Comparison of ENCODE assay signal across 8 cellular contexts in genomic region chr3:33113772-33114621, GRCh38. TPM values are rescaled to one million over a fixed set of nuclear protein-coding genes. Genes with fewer than 3 reads are reported as not detected.
DNase-seq lines count a peak whose midpoint lies in the region; ATAC-seq and TF ChIP-seq lines count a peak whose summit lies in the region.

CRTAP (plus strand) TSS chr3:33114014; CDS start chr3:33114078, 64 bp downstream.

- peak within 1 kb of the TSS; percentile 73 to 84 (median 76) for H3K4me3 ChIP-seq in fibroblast of lung (replicated peaks in 1 of 4; ENCODE audit: control extremely low read depth in 1 of 4, insufficient read depth in 1 of 4, low read depth in 3 of 4, low read length in 4 of 4)

- H3K27ac ChIP-seq in fibroblast of lung (ENCODE audit: insufficient read depth, low read length), result peak within 1 kb of the TSS; percentile 73

- POLR2A ChIA-PET in naive thymus-derived CD8-positive, alpha-beta T cell (lab: Charles Lee), result interaction anchor here (0.5 to 2.6 kb wide), 5 partner anchors 18 to 328 kb away, joined by 3 to 17 read pairs (median 4); no protein-coding TSS in a partner anchor

- no peaks in the 10 kb centered on the region for H3K4me1 ChIP-seq in fibroblast of lung (ENCODE audit: control insufficient read depth, extremely low read depth, insufficient read depth, low read length)

- peak within 1 kb of the TSS; percentile 91 for H2AFZ ChIP-seq in fibroblast of lung (ENCODE audit: low read length)

- peak; percentile 6 for DNase-seq in DMS53 treated with DMSO at 0.1 percent for 48 hours (lab: John Stamatoyannopoulos, UW; ENCODE audit: unreplicated experiment)
- DNase-seq in HuH-7.5 (ENCODE audit: low spot score), result peak; percentile 71
- peak; percentile 96 for DNase-seq in RPMI8226
- peak; percentile 74 to 79 for DNase-seq in activated T-helper 1 cell treated with anti-CD3 and anti-CD28 coated beads, Interleukin-2, amount 50 U/mL, for 16 hours (ENCODE audit: low read depth in 1 of 2, low spot score in 1 of 2)
- peak; percentile 97 to 98 for DNase-seq in fibroblast of lung (ENCODE audit: low read depth in 2 of 2)
- DNase-seq in naive thymus-derived CD8-positive, alpha-beta T cell, result peak; percentile 75 to 92 (median 82)
- DNase-seq in stimulated activated naive B cell treated with anti-CD40 and anti-IgM and Interleukin-4, amounts not matched to agents 10 μg/mL and 1 μg/mL and 100 μg/mL, for 72 hours, result peak; percentile 87

- H4K20me1 ChIP-seq in fibroblast of lung (ENCODE audit: control insufficient read depth, extremely low read depth, insufficient read depth, low read length), result no peaks in the 10 kb centered on the region

- ATAC-seq in GM21528 (IDR thresholded peaks at IDR 0.05; ENCODE audit: low FRiP score, unreplicated experiment), result peak; percentile 87
- ATAC-seq in naive thymus-derived CD8-positive, alpha-beta T cell, result peak; percentile 86 to 88
- peak; percentile 88 to 89 for ATAC-seq in stimulated activated naive B cell treated with anti-CD40 and anti-IgM and Interleukin-4, amounts not matched to agents 10 μg/mL and 1 μg/mL and 100 μg/mL, for 72 hours (replicated peaks)

- no peaks in the 10 kb centered on the region for H3K27me3 Mint-ChIP-seq in naive thymus-derived CD8-positive, alpha-beta T cell
- H3K27me3 Mint-ChIP-seq in stimulated activated naive B cell treated with anti-CD40 and anti-IgM and Interleukin-4, amounts not matched to agents 10 μg/mL and 1 μg/mL and 100 μg/mL, for 72 hours, result no peaks in the 10 kb centered on the region

- peak within 1 kb of the TSS in 9 of 10 donors; percentile 81 to 94 (median 92) for H3K27ac Mint-ChIP-seq in naive thymus-derived CD8-positive, alpha-beta T cell
- peak within 1 kb of the TSS; percentile 93 for H3K27ac Mint-ChIP-seq in stimulated activated naive B cell treated with anti-CD40 and anti-IgM and Interleukin-4, amounts not matched to agents 10 μg/mL and 1 μg/mL and 100 μg/mL, for 72 hours

- H3K9me3 Mint-ChIP-seq in naive thymus-derived CD8-positive, alpha-beta T cell, result no peaks in the 10 kb centered on the region
- H3K9me3 Mint-ChIP-seq in stimulated activated naive B cell treated with anti-CD40 and anti-IgM and Interleukin-4, amounts not matched to agents 10 μg/mL and 1 μg/mL and 100 μg/mL, for 72 hours, result no peaks in the 10 kb centered on the region

- no peaks in the 10 kb centered on the region for H3K9me3 ChIP-seq in fibroblast of lung (ENCODE audit: control insufficient read depth, insufficient read depth, low read depth, low read length)

- H3K36me3 ChIP-seq in fibroblast of lung (ENCODE audit: control insufficient read depth, insufficient read depth, low read length), result no peaks in the 10 kb centered on the region

- H3K4me2 ChIP-seq in fibroblast of lung (ENCODE audit: extremely low read depth, insufficient read depth, low read length), result peak within 1 kb of the TSS; percentile 94

- H3K36me3 Mint-ChIP-seq in naive thymus-derived CD8-positive, alpha-beta T cell, result no peaks in the 10 kb centered on the region
- H3K36me3 Mint-ChIP-seq in stimulated activated naive B cell treated with anti-CD40 and anti-IgM and Interleukin-4, amounts not matched to agents 10 μg/mL and 1 μg/mL and 100 μg/mL, for 72 hours, result peaks cover 0 to 16% of the 10 kb centered on the region in 2 donors

- H3K9ac ChIP-seq in fibroblast of lung (ENCODE audit: insufficient read depth, low read length), result peak within 1 kb of the TSS; percentile 66

- H3K79me2 ChIP-seq in fibroblast of lung (ENCODE audit: control insufficient read depth, insufficient read depth, low read length), result peaks cover 15% of the 10 kb centered on the region

- no peak for TF ChIP-seq CTCF in fibroblast of lung (conservative IDR thresholded peaks at IDR 0.05 in 1 of 2, IDR thresholded peaks at IDR 0.05 in 1 of 2; ENCODE audit: low read depth in 1 of 2, low read length in 2 of 2)

- no peaks in the 10 kb centered on the region for H3K27me3 ChIP-seq in fibroblast of lung (ENCODE audit: control insufficient read depth, insufficient read depth, low read length)

- peaks cover 16 to 46% (median 36%) of the 10 kb centered on the region in 4 donors for H3K4me1 Mint-ChIP-seq in naive thymus-derived CD8-positive, alpha-beta T cell
- peaks cover 26 to 49% of the 10 kb centered on the region in 2 donors for H3K4me1 Mint-ChIP-seq in stimulated activated naive B cell treated with anti-CD40 and anti-IgM and Interleukin-4, amounts not matched to agents 10 μg/mL and 1 μg/mL and 100 μg/mL, for 72 hours

- peak within 1 kb of the TSS; percentile 81 to 94 (median 90) for H3K4me3 Mint-ChIP-seq in naive thymus-derived CD8-positive, alpha-beta T cell
- H3K4me3 Mint-ChIP-seq in stimulated activated naive B cell treated with anti-CD40 and anti-IgM and Interleukin-4, amounts not matched to agents 10 μg/mL and 1 μg/mL and 100 μg/mL, for 72 hours, result peak within 1 kb of the TSS; percentile 89 to 94

RNA-seq across cellular contexts. Expression of gene CRTAP, which starts in this region (rescaled TPM):
- 176 and 318 TPM in 2 replicates for total RNA-seq in fibroblast of lung
- 330 and 332 TPM in 2 replicates for polyA plus RNA-seq in fibroblast of lung
- 252 and 255 TPM in 2 replicates for polyA plus RNA-seq in fibroblast of lung (2012)
- 81.0 and 97.8 TPM in 2 replicates for polyA minus RNA-seq in fibroblast of lung (ENCODE audit: low replicate concordance)
- 10 to 100 TPM; 36.0 to 45.7 TPM for total RNA-seq in naive thymus-derived CD8-positive, alpha-beta T cell
- polyA plus RNA-seq in naive thymus-derived CD8-positive, alpha-beta T cell, result 10 to 100 TPM; 25.4 to 52.5 (median 36.0) TPM

Comparison
In these comparisons a context has a peak if more than half of its experiments do, and no peak if none do; other contexts are left out.
1. Peak in every context shown above with its lines: DNase-seq, ATAC-seq, H3K4me3 ChIP-seq and H3K27ac ChIP-seq.
2. DNase-seq: peak in every context shown above with its lines; median percentile 98 in fibroblast of lung; 96 in RPMI8226; 87 in stimulated activated naive B cell treated with anti-CD40 and anti-IgM and Interleukin-4, amounts not matched to agents 10 μg/mL and 1 μg/mL and 100 μg/mL, for 72 hours; 82 in naive thymus-derived CD8-positive, alpha-beta T cell; 76 in activated T-helper 1 cell treated with anti-CD3 and anti-CD28 coated beads, Interleukin-2, amount 50 U/mL, for 16 hours; 71 in HuH-7.5; 6 in DMS53 treated with DMSO at 0.1 percent for 48 hours.